ENCODE assay signal across 25 cellular contexts in the genomic region with DNA sequence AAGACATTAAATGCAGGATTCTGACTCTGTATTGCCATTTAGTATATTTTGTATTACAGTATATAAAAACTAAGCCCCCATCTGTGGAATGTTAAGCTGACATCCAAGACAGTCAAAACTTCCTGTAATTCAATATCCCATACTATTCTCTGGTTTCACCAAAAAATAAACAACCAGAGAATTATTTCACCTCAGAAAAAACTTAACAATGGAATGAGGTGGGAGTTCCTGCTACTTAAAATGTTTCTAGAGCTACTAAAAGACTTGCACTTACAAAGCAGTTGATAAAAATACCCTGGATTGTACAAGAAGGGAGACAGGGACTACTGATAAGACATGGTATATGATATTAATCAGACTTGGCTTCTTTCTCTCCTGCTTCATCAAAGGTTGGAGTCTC. TPM values are rescaled to one million over a fixed set of nuclear protein-coding genes. Genes with fewer than 3 reads are reported as not detected.
DNase-seq lines count a peak whose midpoint lies in the region; ATAC-seq, FAIRE-seq and TF ChIP-seq lines count a peak whose summit lies in the region.
"Had no signal": no experiment of that assay in that cellular context is flagged by ENCODE, and none has a peak within 500 bp of the region (broad histone marks: within the 10 kb centered on the region; RNA-seq: fewer than 3 reads in every experiment).

No MANE protein-coding gene starts in this region.

- H3K9me3 ChIP-seq in astrocyte (ENCODE audit: insufficient read depth, low read depth, low read length) (no peaks in the 10 kb centered on the region), skeletal muscle satellite cell (replicated peaks; ENCODE audit: low read length) (no peaks in the 10 kb centered on the region)
- H3K9me3 ChIP-seq: ascending aorta, gastrocnemius medialis, MG63 had no signal

- H3K4me1 Mint-ChIP-seq in astrocyte (ENCODE audit: low read depth, unreplicated experiment) = peaks cover 8% of the 10 kb centered on the region

- TF ChIP-seq CTCF in astrocyte (IDR thresholded peaks at IDR 0.05; ENCODE audit: insufficient read depth, low read depth, low read length) = no peak

- H3K9me3 Mint-ChIP-seq in astrocyte (ENCODE audit: unreplicated experiment) = peaks cover 2% of the 10 kb centered on the region
- H3K9me3 Mint-ChIP-seq: activated CD4-positive, alpha-beta memory T cell treated with anti-CD3 and anti-CD28 coated beads for 36 hours; activated naive CD4-positive, alpha-beta T cell treated with anti-CD3 and anti-CD28 coated beads for 36 hours; activated T-cell treated with anti-CD3 and anti-CD28 coated beads, Interleukin-2, amount 50 U/mL, for 24 hours; stimulated activated naive B cell treated with anti-CD40 and anti-IgM and Interleukin-4, amounts not matched to agents 10 μg/mL and 1 μg/mL and 100 μg/mL, for 72 hours had no signal

- ATAC-seq in left colon (no peak), GM21723 (IDR thresholded peaks at IDR 0.05; ENCODE audit: unreplicated experiment) (no peak)
- ATAC-seq: gastrocnemius medialis; HepG2; right cardiac atrium; stimulated activated naive B cell treated with anti-CD40 and anti-IgM and Interleukin-4, amounts not matched to agents 10 μg/mL and 1 μg/mL and 100 μg/mL, for 72 hours; T-helper 17 cell had no signal

- H3K4me2 ChIP-seq in astrocyte (ENCODE audit: low read length) (peak overlapping the region; percentile 64), skeletal muscle satellite cell (ENCODE audit: low read length) (peak overlapping the region; percentile 44)

- no peaks in the 10 kb centered on the region for H3K27me3 ChIP-seq in astrocyte (ENCODE audit: insufficient read depth, low read length)
- H3K27me3 ChIP-seq in skeletal muscle satellite cell (ENCODE audit: control insufficient read depth, insufficient read depth, low read length) = no peaks in the 10 kb centered on the region
- H3K27me3 ChIP-seq: ascending aorta, gastrocnemius medialis, MG63 had no signal

- H3K27ac Mint-ChIP-seq in astrocyte (ENCODE audit: unreplicated experiment) = no peak overlapping the region
- H3K27ac Mint-ChIP-seq: activated CD4-positive, alpha-beta memory T cell treated with anti-CD3 and anti-CD28 coated beads for 36 hours; activated naive CD4-positive, alpha-beta T cell treated with anti-CD3 and anti-CD28 coated beads for 36 hours; activated T-cell treated with anti-CD3 and anti-CD28 coated beads, Interleukin-2, amount 50 U/mL, for 24 hours; stimulated activated naive B cell treated with anti-CD40 and anti-IgM and Interleukin-4, amounts not matched to agents 10 μg/mL and 1 μg/mL and 100 μg/mL, for 72 hours; T-helper 17 cell had no signal

- no peak overlapping the region for H3K4me3 Mint-ChIP-seq in astrocyte (ENCODE audit: unreplicated experiment)
- H3K4me3 Mint-ChIP-seq: activated CD4-positive, alpha-beta memory T cell treated with anti-CD3 and anti-CD28 coated beads for 36 hours; activated naive CD4-positive, alpha-beta T cell treated with anti-CD3 and anti-CD28 coated beads for 36 hours; activated T-cell treated with anti-CD3 and anti-CD28 coated beads, Interleukin-2, amount 50 U/mL, for 24 hours; stimulated activated naive B cell treated with anti-CD40 and anti-IgM and Interleukin-4, amounts not matched to agents 10 μg/mL and 1 μg/mL and 100 μg/mL, for 72 hours; T-helper 17 cell had no signal

- H3K36me3 ChIP-seq in astrocyte (ENCODE audit: insufficient read depth, low read length) (no peaks in the 10 kb centered on the region), skeletal muscle satellite cell (ENCODE audit: insufficient read depth, low read length) (no peaks in the 10 kb centered on the region)
- H3K36me3 ChIP-seq: ascending aorta, gastrocnemius medialis, MG63 had no signal

- H3K4me3 ChIP-seq in astrocyte (ENCODE audit: insufficient read depth, low read depth, low read length) (no peak overlapping the region), skeletal muscle satellite cell (ENCODE audit: low read length) (no peak overlapping the region)
- H3K4me3 ChIP-seq: ascending aorta, gastrocnemius medialis, MG63 had no signal

- H3K79me2 ChIP-seq in astrocyte (ENCODE audit: insufficient read depth, low read length) = peaks cover 64% of the 10 kb centered on the region

- peak; percentile 72 for FAIRE-seq in astrocyte (lab: Jason Lieb, UNC)
- FAIRE-seq: HepG2 had no signal

- DNase-seq in HS-27A (ENCODE audit: low read depth) (peak; percentile 15), astrocyte (ENCODE audit: low read depth) (peak; percentile 54), iris pigment epithelial cell (ENCODE audit: low read depth) (peak; percentile 48), left colon (no peak), pons (ENCODE audit: low spot score) (no peak)
- DNase-seq: activated CD4-positive, alpha-beta memory T cell treated with anti-CD3 and anti-CD28 coated beads for 36 hours; activated naive CD4-positive, alpha-beta T cell treated with anti-CD3 and anti-CD28 coated beads for 36 hours; activated T-cell treated with anti-CD3 and anti-CD28 coated beads, Interleukin-2, amount 50 U/mL, for 24 hours; cortex of kidney; gastrocnemius medialis; H7; MG63; NCI-H1436 treated with DMSO at 0.1 percent for 48 hours; NCI-H2171; occipital lobe; right cardiac atrium; SIG-M5; stimulated activated naive B cell treated with anti-CD40 and anti-IgM and Interleukin-4, amounts not matched to agents 10 μg/mL and 1 μg/mL and 100 μg/mL, for 72 hours; T-helper 17 cell had no signal

- H2AFZ ChIP-seq in astrocyte (ENCODE audit: low read depth, low read length) = no peak overlapping the region

- H4K20me1 ChIP-seq in astrocyte (ENCODE audit: insufficient read depth, low read length) = no peaks in the 10 kb centered on the region

- H3K36me3 Mint-ChIP-seq in astrocyte (ENCODE audit: low read depth, unreplicated experiment) = no peaks in the 10 kb centered on the region
- H3K36me3 Mint-ChIP-seq: activated CD4-positive, alpha-beta memory T cell treated with anti-CD3 and anti-CD28 coated beads for 36 hours; stimulated activated naive B cell treated with anti-CD40 and anti-IgM and Interleukin-4, amounts not matched to agents 10 μg/mL and 1 μg/mL and 100 μg/mL, for 72 hours had no signal

- H3K27me3 Mint-ChIP-seq in astrocyte (ENCODE audit: low read depth, unreplicated experiment) = no peaks in the 10 kb centered on the region
- H3K27me3 Mint-ChIP-seq: activated CD4-positive, alpha-beta memory T cell treated with anti-CD3 and anti-CD28 coated beads for 36 hours; activated T-cell treated with anti-CD3 and anti-CD28 coated beads, Interleukin-2, amount 50 U/mL, for 24 hours; stimulated activated naive B cell treated with anti-CD40 and anti-IgM and Interleukin-4, amounts not matched to agents 10 μg/mL and 1 μg/mL and 100 μg/mL, for 72 hours; T-helper 17 cell had no signal

- no peak overlapping the region for H3K9ac ChIP-seq in astrocyte (ENCODE audit: low read length)
- H3K9ac ChIP-seq in skeletal muscle satellite cell (ENCODE audit: low read depth, low read length) = no peak overlapping the region

- intact Hi-C loops in left colon (cut with DNase I, micrococcal nuclease) = no loop called here

- H3K27ac ChIP-seq in astrocyte (ENCODE audit: low read depth, low read length) = no peak overlapping the region
- H3K27ac ChIP-seq: ascending aorta, epithelial cell of prostate, gastrocnemius medialis, VCaP had no signal

- H3K4me1 ChIP-seq in astrocyte (ENCODE audit: insufficient read depth, low read length) (peaks cover 11% of the 10 kb centered on the region), skeletal muscle satellite cell (ENCODE audit: control insufficient read depth, insufficient read depth, low read length) (peaks cover 15% of the 10 kb centered on the region)
- H3K4me1 ChIP-seq: ascending aorta, gastrocnemius medialis had no signal

RNA-seq across cellular contexts. Expression of gene ARL13B, which starts 8.3 kb away (rescaled TPM):
- total RNA-seq in astrocyte = 9.8 and 10.9 TPM in 2 replicates
- total RNA-seq in skeletal muscle satellite cell (2012; rRNA removed) = 9.4 and 10.3 TPM in 2 replicates
- total RNA-seq in left colon = 1 to 10 TPM; 1.7 to 4.1 TPM

RNA-seq across cellular contexts. Expression of gene PROS1, which starts 14.6 kb away (rescaled TPM):
- total RNA-seq in astrocyte = 11.5 and 13.4 TPM in 2 replicates
- 42.8 and 49.4 TPM in 2 replicates for total RNA-seq in skeletal muscle satellite cell (2012; rRNA removed)
- 10 to 100 TPM; 16.1 to 33.0 TPM for total RNA-seq in left colon

RNA-seq across cellular contexts. Expression of gene STX19, which starts 40.1 kb away (rescaled TPM):
- total RNA-seq in astrocyte = not detected in 2 replicates
- not detected in 2 replicates for total RNA-seq in skeletal muscle satellite cell (2012; rRNA removed)
- total RNA-seq in left colon = 10 to 100 TPM; 20.4 to 23.4 TPM
- total RNA-seq: activated CD4-positive, alpha-beta memory T cell treated with anti-CD3 and anti-CD28 coated beads for 36 hours; activated naive CD4-positive, alpha-beta T cell treated with anti-CD3 and anti-CD28 coated beads for 36 hours; ascending aorta; gastrocnemius medialis; H7; HepG2; occipital lobe; T-helper 17 cell had no signal

Comparison
In these comparisons a context has a peak if more than half of its experiments do, and no peak if none do; other contexts are left out.
1. DNase-seq: peak in HS-27A (single experiment), astrocyte (single experiment) and iris pigment epithelial cell (single experiment); none in left colon (0 of 2) and pons (single experiment).
2. RNA of gene STX19, which starts 40.1 kb away (total RNA-seq): 20.4 to 23.4 TPM in left colon; not detected in astrocyte; every median in the first group is over 10 times any median in the second.